Comparison of ENCODE assay signal across 24 cellular contexts in genomic region chr6:106106276-106107042, GRCh38. TPM values are rescaled to one million over a fixed set of nuclear protein-coding genes. Genes with fewer than 3 reads are reported as not detected.
DNase-seq lines count a peak whose midpoint lies in the region; ATAC-seq and TF ChIP-seq lines count a peak whose summit lies in the region.
"Had no signal": no experiment of that assay in that cellular context is flagged by ENCODE, and none has a peak within 500 bp of the region (broad histone marks: within the 10 kb centered on the region; RNA-seq: fewer than 3 reads in every experiment).

No MANE protein-coding gene starts in this region.

- peak overlapping the region; percentile 95 for H3K9ac ChIP-seq in KMS-11
- H3K9ac ChIP-seq in neuronal stem cell (ENCODE audit: low read depth, low read length, poor library complexity) = no peak overlapping the region
- H3K9ac ChIP-seq: neural progenitor cell had no signal

- H3K9me3 ChIP-seq in neuronal stem cell (replicated peaks in 1 of 2; ENCODE audit: control insufficient read depth in 2 of 2, insufficient read depth in 1 of 2, low read depth in 1 of 2, low read length in 2 of 2) = no peaks in the 10 kb centered on the region
- H3K9me3 ChIP-seq: gastroesophageal sphincter had no signal

- no peak overlapping the region for H2BK15ac ChIP-seq in neuronal stem cell (ENCODE audit: low read length)

- in situ Hi-C loops in brain microvascular endothelial cell (cut with HindIII; ENCODE audit: low pct_ligation_motif_present, low sequenced_read_pairs) = no loop called here

- WGBS in neuronal stem cell (ENCODE audit: extremely low coverage in 2 of 2, insufficient read length in 2 of 2, insufficient replicate concordance in 1 of 2), 2 donors = no CpG with 5 or more reads among the region's 12 CpGs

- H3K36me3 Mint-ChIP-seq in activated T-cell treated with anti-CD3 and anti-CD28 coated beads, Interleukin-2, amount 50 U/mL, for 4 hours (ENCODE audit: insufficient read depth) = peaks cover 65% of the 10 kb centered on the region
- H3K36me3 Mint-ChIP-seq in activated T-helper 1 cell treated with anti-CD3 and anti-CD28 coated beads, Interleukin-12 subunit alpha, Interleukin-12 subunit beta, Interleukin-2, Interleukin-4 antibody, amounts not matched to agents 30 ng/mL and 10 ng/mL and 1 ng/mL, durations not matched to agents 14 hours and 24 hours and 36 hours (ENCODE audit: low read depth) = peaks cover 79% of the 10 kb centered on the region
- H3K36me3 Mint-ChIP-seq: neural progenitor cell had no signal

- no peaks in the 10 kb centered on the region for H3K9me3 Mint-ChIP-seq in activated T-cell treated with anti-CD3 and anti-CD28 coated beads, Interleukin-2, amount 50 U/mL, for 4 hours
- H3K9me3 Mint-ChIP-seq in activated T-helper 1 cell treated with anti-CD3 and anti-CD28 coated beads, Interleukin-12 subunit alpha, Interleukin-12 subunit beta, Interleukin-2, Interleukin-4 antibody, amounts not matched to agents 30 ng/mL and 10 ng/mL and 1 ng/mL, durations not matched to agents 14 hours and 24 hours and 36 hours = no peaks in the 10 kb centered on the region
- H3K9me3 Mint-ChIP-seq: activated naive CD4-positive, alpha-beta T cell treated with anti-CD3 and anti-CD28 coated beads for 36 hours; neural progenitor cell had no signal

- H3K4ac ChIP-seq in neuronal stem cell (ENCODE audit: low read length) = no peak overlapping the region

- no peak overlapping the region for H3K27ac Mint-ChIP-seq in activated T-helper 1 cell treated with anti-CD3 and anti-CD28 coated beads, Interleukin-12 subunit alpha, Interleukin-12 subunit beta, Interleukin-2, Interleukin-4 antibody, amounts not matched to agents 30 ng/mL and 10 ng/mL and 1 ng/mL, durations not matched to agents 14 hours and 24 hours and 36 hours
- H3K27ac Mint-ChIP-seq: activated naive CD4-positive, alpha-beta T cell treated with anti-CD3 and anti-CD28 coated beads for 36 hours; neural progenitor cell had no signal

- peak overlapping the region; percentile 23 for H3K18ac ChIP-seq in neuronal stem cell (ENCODE audit: low read length)

- no peak overlapping the region for H4K8ac ChIP-seq in neuronal stem cell (ENCODE audit: low read depth, low read length)

- DNase-seq in activated T-cell treated with anti-CD3 and anti-CD28 coated beads, Interleukin-2, amount 50 U/mL, for 4 hours = no peak
- DNase-seq in activated T-cell treated with anti-CD3 and anti-CD28 coated beads for 4 hours (no peak), neuronal stem cell (ENCODE audit: low spot score) (no peak), COLO829 (ENCODE audit: low spot score) (no peak), brain microvascular endothelial cell (no peak)
- no peak for DNase-seq in activated T-helper 1 cell treated with anti-CD3 and anti-CD28 coated beads, Interleukin-12 subunit alpha, Interleukin-12 subunit beta, Interleukin-2, Interleukin-4 antibody, amounts not matched to agents 30 ng/mL and 10 ng/mL and 1 ng/mL, durations not matched to agents 14 hours and 24 hours and 36 hours (ENCODE audit: low spot score)
- DNase-seq: ACHN; activated CD4-positive, alpha-beta T cell treated with anti-CD3 and anti-CD28 coated beads for 4 hours; activated naive CD4-positive, alpha-beta T cell treated with anti-CD3 and anti-CD28 coated beads for 36 hours; amygdala; GOT3; hippocampal formation; KG1; NCI-H1436 treated with DMSO at 0.1 percent for 48 hours; NCI-H2107; NCI-H748 treated with DMSO at 0.1 percent for 48 hours; right cardiac atrium; stimulated activated CD4-positive, alpha-beta T cell treated with anti-CD3 and anti-CD28 coated beads, Interleukin-2, amount 100 ng/mL, for 24 hours; trophoblast cell had no signal

- ATAC-seq in activated T-cell treated with anti-CD3 and anti-CD28 coated beads, Interleukin-2, amount 50 U/mL, for 4 hours = no peak
- no peak for ATAC-seq in GM19324 (IDR thresholded peaks at IDR 0.05; ENCODE audit: low FRiP score, unreplicated experiment)
- ATAC-seq: gastroesophageal sphincter, right cardiac atrium had no signal

- no peak overlapping the region for H2AK5ac ChIP-seq in neuronal stem cell (ENCODE audit: low read depth, low read length)

- H3K4me1 Mint-ChIP-seq in activated T-cell treated with anti-CD3 and anti-CD28 coated beads, Interleukin-2, amount 50 U/mL, for 4 hours (ENCODE audit: low read depth) = peaks cover 80% of the 10 kb centered on the region
- peaks cover 91% of the 10 kb centered on the region for H3K4me1 Mint-ChIP-seq in activated T-helper 1 cell treated with anti-CD3 and anti-CD28 coated beads, Interleukin-12 subunit alpha, Interleukin-12 subunit beta, Interleukin-2, Interleukin-4 antibody, amounts not matched to agents 30 ng/mL and 10 ng/mL and 1 ng/mL, durations not matched to agents 14 hours and 24 hours and 36 hours (ENCODE audit: low read depth)
- H3K4me1 Mint-ChIP-seq: neural progenitor cell had no signal

- H2BK12ac ChIP-seq in neuronal stem cell (ENCODE audit: low read length) = no peak overlapping the region

- H3K79me1 ChIP-seq in neuronal stem cell (ENCODE audit: low read depth, low read length) = no peaks in the 10 kb centered on the region

- H3K4me1 ChIP-seq in KMS-11 (ENCODE audit: low read depth, poor library complexity, severe bottlenecking) (peaks cover 98% of the 10 kb centered on the region), neuronal stem cell (ENCODE audit: control insufficient read depth in 2 of 2, insufficient read depth in 1 of 2, low read depth in 1 of 2, low read length in 2 of 2) (peaks cover 0 to 1% of the 10 kb centered on the region in 2 donors)
- H3K4me1 ChIP-seq: gastroesophageal sphincter had no signal

- H3K4me3 ChIP-seq in KMS-11 (IDR thresholded peaks at IDR 0.05; ENCODE audit: insufficient read depth, low read depth, low read length) = no peak overlapping the region
- H3K4me3 ChIP-seq in neuronal stem cell (ENCODE audit: low read length in 2 of 2) = no peak overlapping the region
- H3K4me3 ChIP-seq in brain microvascular endothelial cell (ENCODE audit: low read depth, low read length) = no peak overlapping the region
- H3K4me3 ChIP-seq: gastroesophageal sphincter, neural progenitor cell had no signal

- H4K91ac ChIP-seq in neuronal stem cell (ENCODE audit: low read depth, low read length, poor library complexity) = no peak overlapping the region

- H3K27ac ChIP-seq in KMS-11 (peak overlapping the region; percentile 95), neuronal stem cell (replicated peaks; ENCODE audit: low read length) (no peak overlapping the region), brain microvascular endothelial cell (no peak overlapping the region)
- H3K27ac ChIP-seq: gastroesophageal sphincter, neural progenitor cell, RWPE1 had no signal

- H3K79me2 ChIP-seq in KMS-11 (ENCODE audit: insufficient read depth, low read depth) = peaks cover 72% of the 10 kb centered on the region

- H3K27me3 ChIP-seq in KMS-11 (ENCODE audit: insufficient read depth, low read depth) = no peaks in the 10 kb centered on the region
- H3K27me3 ChIP-seq in neuronal stem cell (ENCODE audit: control insufficient read depth in 3 of 3, insufficient read depth in 3 of 3, low read depth in 1 of 3, low read length in 3 of 3) = no peaks in the 10 kb centered on the region
- no peaks in the 10 kb centered on the region for H3K27me3 ChIP-seq in brain microvascular endothelial cell (replicated peaks)
- H3K27me3 ChIP-seq: neural progenitor cell had no signal

- H2BK5ac ChIP-seq in neuronal stem cell (ENCODE audit: low read length) = peak overlapping the region; percentile 20

- TF ChIP-seq CTCF in KMS-11 (conservative IDR thresholded peaks at IDR 0.05; ENCODE audit: low read depth, low read length) (no peak), brain microvascular endothelial cell (IDR thresholded peaks at IDR 0.05; ENCODE audit: low read depth, low read length, missing control alignments) (no peak)

- H3K4me3 Mint-ChIP-seq in activated T-cell treated with anti-CD3 and anti-CD28 coated beads, Interleukin-2, amount 50 U/mL, for 4 hours = peak overlapping the region; percentile 58
- H3K4me3 Mint-ChIP-seq in activated T-helper 1 cell treated with anti-CD3 and anti-CD28 coated beads, Interleukin-12 subunit alpha, Interleukin-12 subunit beta, Interleukin-2, Interleukin-4 antibody, amounts not matched to agents 30 ng/mL and 10 ng/mL and 1 ng/mL, durations not matched to agents 14 hours and 24 hours and 36 hours = peak overlapping the region; percentile 43
- H3K4me3 Mint-ChIP-seq: activated naive CD4-positive, alpha-beta T cell treated with anti-CD3 and anti-CD28 coated beads for 36 hours; neural progenitor cell had no signal

- no peaks in the 10 kb centered on the region for H3K27me3 Mint-ChIP-seq in activated T-cell treated with anti-CD3 and anti-CD28 coated beads, Interleukin-2, amount 50 U/mL, for 4 hours (ENCODE audit: low read depth)
- H3K27me3 Mint-ChIP-seq in activated T-helper 1 cell treated with anti-CD3 and anti-CD28 coated beads, Interleukin-12 subunit alpha, Interleukin-12 subunit beta, Interleukin-2, Interleukin-4 antibody, amounts not matched to agents 30 ng/mL and 10 ng/mL and 1 ng/mL, durations not matched to agents 14 hours and 24 hours and 36 hours (ENCODE audit: insufficient read depth) = no peaks in the 10 kb centered on the region

- H2BK120ac ChIP-seq in neuronal stem cell (ENCODE audit: low read depth, low read length) = no peak overlapping the region

- intact Hi-C loops in activated T-helper 1 cell treated with anti-CD3 and anti-CD28 coated beads, Interleukin-12 subunit alpha, Interleukin-12 subunit beta, Interleukin-2, Interleukin-4 antibody, amounts not matched to agents 30 ng/mL and 10 ng/mL and 1 ng/mL, durations not matched to agents 14 hours and 24 hours and 36 hours (cut with micrococcal nuclease) = no loop called here

- H3K4me2 ChIP-seq in KMS-11 = peak overlapping the region; percentile 75
- H3K4me2 ChIP-seq in neuronal stem cell (ENCODE audit: insufficient read depth, low read length, poor library complexity, severe bottlenecking) = no peak overlapping the region
- H3K4me2 ChIP-seq: neural progenitor cell had no signal

- H3K36me3 ChIP-seq in KMS-11 (ENCODE audit: insufficient read depth) (peaks cover 23% of the 10 kb centered on the region), neuronal stem cell (replicated peaks in 1 of 2; ENCODE audit: control insufficient read depth in 2 of 2, insufficient read depth in 2 of 2, low read length in 2 of 2) (peaks cover 0 to 5% of the 10 kb centered on the region in 2 donors), brain microvascular endothelial cell (replicated peaks) (no peaks in the 10 kb centered on the region)
- H3K36me3 ChIP-seq: neural progenitor cell had no signal

- H3K23ac ChIP-seq in neuronal stem cell (ENCODE audit: low read depth, low read length, poor library complexity) = no peak overlapping the region

- H2AFZ ChIP-seq in KMS-11 (ENCODE audit: low read depth) = no peak overlapping the region
- no peak overlapping the region for H2AFZ ChIP-seq in neuronal stem cell (ENCODE audit: low read length)
- H2AFZ ChIP-seq: neural progenitor cell had no signal

- 0 out of 2 replicates have a peak, but pooled peaks cover 6% of the 10 kb centered on the region for H4K20me1 ChIP-seq in KMS-11 (ENCODE audit: insufficient read depth)

- no peak overlapping the region for H3K14ac ChIP-seq in neuronal stem cell (ENCODE audit: low read length)

RNA-seq across cellular contexts. Expression of gene PRDM1, which starts 20.3 kb away (rescaled TPM):
- 10 to 100 TPM; 43.7 to 96.9 (median 86.0) TPM for total RNA-seq in activated T-cell treated with anti-CD3 and anti-CD28 coated beads, Interleukin-2, amount 50 U/mL, for 4 hours
- 74.1 and 78.8 TPM in 2 replicates for total RNA-seq in activated T-helper 1 cell treated with anti-CD3 and anti-CD28 coated beads, Interleukin-12 subunit alpha, Interleukin-12 subunit beta, Interleukin-2, Interleukin-4 antibody, amounts not matched to agents 30 ng/mL and 10 ng/mL and 1 ng/mL, durations not matched to agents 14 hours and 24 hours and 36 hours
- polyA plus RNA-seq in neuronal stem cell (2013, experiment 1 of 2) = 2.1 TPM
- polyA plus RNA-seq in neuronal stem cell (2013, experiment 2 of 2) = 2.3 TPM
